ENCODE assay signal across 9 cellular contexts in the genomic region with DNA sequence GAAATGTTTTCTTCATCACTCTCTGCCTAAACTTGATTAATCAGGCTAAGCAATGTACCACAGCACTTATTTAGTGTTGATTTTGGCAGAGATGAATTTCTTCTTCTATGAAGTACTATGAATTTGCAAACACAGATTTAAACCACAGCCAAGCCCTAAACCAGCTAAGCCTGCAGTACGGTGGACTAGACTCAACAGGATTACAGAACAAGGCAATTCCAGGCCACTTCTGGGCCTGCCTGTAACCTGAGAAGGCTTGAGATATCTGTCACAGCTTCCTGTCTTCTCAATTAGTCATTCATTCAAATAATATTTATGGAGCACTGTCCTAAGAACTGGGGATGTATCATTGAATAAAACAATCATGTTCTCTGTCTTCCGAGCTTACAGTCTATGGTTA. TPM values are rescaled to one million over a fixed set of nuclear protein-coding genes. Genes with fewer than 3 reads are reported as not detected.
DNase-seq lines count a peak whose midpoint lies in the region; ATAC-seq and TF ChIP-seq lines count a peak whose summit lies in the region.
"Had no signal": no experiment of that assay in that cellular context is flagged by ENCODE, and none has a peak within 500 bp of the region (broad histone marks: within the 10 kb centered on the region; RNA-seq: fewer than 3 reads in every experiment).

No MANE protein-coding gene starts in this region.

- no peaks in the 10 kb centered on the region for H4K20me1 ChIP-seq in hepatocyte (ENCODE audit: insufficient read depth, poor library complexity, severe bottlenecking)

- H3K9me3 ChIP-seq in hepatocyte (ENCODE audit: low read depth) (no peaks in the 10 kb centered on the region), vagina (no peaks in the 10 kb centered on the region)

- TF ChIP-seq POLR2A in vagina (IDR thresholded peaks at IDR 0.05) = no peak

- H3K9me3 Mint-ChIP-seq in mesothelial cell of epicardium (no peaks in the 10 kb centered on the region), nephron progenitor cell (no peaks in the 10 kb centered on the region)

- H3K27ac ChIP-seq in hepatocyte (no peak overlapping the region), vagina (no peak overlapping the region)

- DNase-seq in DMS153 treated with DMSO at 0.1 percent for 48 hours (lab: John Stamatoyannopoulos, UW; ENCODE audit: unreplicated experiment) (peak; percentile 37), NCI-H2029 treated with DMSO at 0.1 percent for 48 hours (lab: John Stamatoyannopoulos, UW) (peak; percentile 95), astrocyte of the hippocampus (ENCODE audit: low read depth, low spot score) (peak; percentile 93), mesothelial cell of epicardium (ENCODE audit: low spot score in 2 of 2, unreplicated experiment in 2 of 2) (no peak), hepatocyte (ENCODE audit: low spot score) (no peak), vagina (ENCODE audit: extremely low spot score in 2 of 2) (no peak), nephron progenitor cell (no peak)
- DNase-seq: activated CD8-positive, alpha-beta T cell treated with anti-CD3 and anti-CD28 coated beads, Interleukin-2, amount 10 ng/mL, durations not matched to agents 7 days and 5 days had no signal

- H2AFZ ChIP-seq in hepatocyte = no peak overlapping the region

- no peak for TF ChIP-seq CTCF in mesothelial cell of epicardium (IDR thresholded peaks at IDR 0.05; ENCODE audit: unreplicated experiment)
- TF ChIP-seq CTCF in hepatocyte (IDR thresholded peaks at IDR 0.05; ENCODE audit: poor library complexity) = no peak
- TF ChIP-seq CTCF in vagina (IDR thresholded peaks at IDR 0.05) = no peak
- TF ChIP-seq CTCF in nephron progenitor cell (IDR thresholded peaks at IDR 0.05) = no peak

- H3K4me3 ChIP-seq in hepatocyte (no peak overlapping the region), vagina (no peak overlapping the region)

- H3K79me2 ChIP-seq in hepatocyte = no peaks in the 10 kb centered on the region

- intact Hi-C loops in vagina (cut with DNase I) = no loop called here

- no peaks in the 10 kb centered on the region for H3K27me3 Mint-ChIP-seq in mesothelial cell of epicardium (ENCODE audit: low read depth)
- peaks cover 7% of the 10 kb centered on the region for H3K27me3 Mint-ChIP-seq in nephron progenitor cell (ENCODE audit: low read depth, poor library complexity)

- H3K36me3 ChIP-seq in hepatocyte (replicated peaks; ENCODE audit: insufficient read depth, low read depth) (no peaks in the 10 kb centered on the region), vagina (no peaks in the 10 kb centered on the region)

- H3K4me2 ChIP-seq in hepatocyte = no peak overlapping the region

- WGBS in hepatocyte (ENCODE audit: low lambda C conversion rate, missing lambda C conversion rate) = 45% methylated on average over 2 of the region's 2 CpGs

- H3K4me3 Mint-ChIP-seq in mesothelial cell of epicardium = no peak overlapping the region
- no peak overlapping the region for H3K4me3 Mint-ChIP-seq in nephron progenitor cell
- H3K4me3 Mint-ChIP-seq: activated CD8-positive, alpha-beta T cell treated with anti-CD3 and anti-CD28 coated beads, Interleukin-2, amount 10 ng/mL, durations not matched to agents 7 days and 5 days had no signal

- H3K4me1 Mint-ChIP-seq in mesothelial cell of epicardium (peaks cover 53% of the 10 kb centered on the region), nephron progenitor cell (peaks cover 10% of the 10 kb centered on the region)

- H3K9me2 ChIP-seq in hepatocyte (replicated peaks; ENCODE audit: insufficient read depth) = no peaks in the 10 kb centered on the region

- H3K27me3 ChIP-seq in hepatocyte = no peaks in the 10 kb centered on the region
- no peaks in the 10 kb centered on the region for H3K27me3 ChIP-seq in vagina

- H3K36me3 Mint-ChIP-seq in mesothelial cell of epicardium (no peaks in the 10 kb centered on the region), nephron progenitor cell (ENCODE audit: low read depth) (no peaks in the 10 kb centered on the region)

- H3K27ac Mint-ChIP-seq in mesothelial cell of epicardium = peak overlapping the region; percentile 36
- no peak overlapping the region for H3K27ac Mint-ChIP-seq in nephron progenitor cell
- H3K27ac Mint-ChIP-seq: activated CD8-positive, alpha-beta T cell treated with anti-CD3 and anti-CD28 coated beads, Interleukin-2, amount 10 ng/mL, durations not matched to agents 7 days and 5 days had no signal

- H3K4me1 ChIP-seq in hepatocyte (ENCODE audit: insufficient read depth) (no peaks in the 10 kb centered on the region), vagina (peaks cover 7% of the 10 kb centered on the region)

- ATAC-seq in GM19395 (IDR thresholded peaks at IDR 0.05; ENCODE audit: unreplicated experiment) = no peak
- ATAC-seq: activated CD8-positive, alpha-beta T cell treated with anti-CD3 and anti-CD28 coated beads, Interleukin-2, amount 10 ng/mL, durations not matched to agents 7 days and 5 days had no signal

RNA-seq across cellular contexts. Expression of gene CAST, which starts 32.4 kb away (rescaled TPM):
- total RNA-seq in mesothelial cell of epicardium = 126 to 133 TPM (median 132 TPM) in 3 replicates
- total RNA-seq in hepatocyte = 177 and 195 TPM in 2 replicates
- 140 and 169 TPM in 2 replicates for polyA plus RNA-seq in hepatocyte
- 309 TPM for total RNA-seq in vagina

Comparison
In these comparisons a context has a peak if more than half of its experiments do, and no peak if none do; other contexts are left out.
1. DNase-seq: peak in DMS153 treated with DMSO at 0.1 percent for 48 hours (single experiment), NCI-H2029 treated with DMSO at 0.1 percent for 48 hours (single experiment) and astrocyte of the hippocampus (single experiment); none in mesothelial cell of epicardium (0 of 2), hepatocyte (single experiment), vagina (0 of 2) and nephron progenitor cell (single experiment).